8 cellular contexts compared by ENCODE assay signal in the genomic region with DNA sequence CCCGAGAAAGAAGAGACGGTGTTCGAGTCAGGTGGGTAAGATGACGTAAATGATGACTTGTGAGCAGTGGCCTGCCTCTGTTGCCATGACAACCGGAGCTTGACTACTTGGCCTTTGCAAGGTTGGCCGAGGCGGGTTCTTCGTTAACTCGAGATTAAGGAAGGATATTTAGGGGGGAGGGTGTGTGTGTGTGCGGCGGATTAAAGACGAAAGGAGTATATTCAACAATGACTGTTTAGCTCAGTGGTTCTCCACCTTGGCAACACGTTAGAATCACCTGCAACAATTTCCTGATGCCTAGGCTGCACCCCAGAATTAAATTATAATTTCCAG.
DNase-seq lines count a peak whose midpoint lies in the region; ATAC-seq and TF ChIP-seq lines count a peak whose summit lies in the region.

No MANE protein-coding gene starts in this region.

- H3K4me3 Mint-ChIP-seq in effector memory CD8-positive, alpha-beta T cell = peak overlapping the region; percentile 83 to 95

- ATAC-seq in HG02943 (IDR thresholded peaks at IDR 0.05; ENCODE audit: low read depth, unreplicated experiment) (peak; percentile 44), GM19328 (IDR thresholded peaks at IDR 0.05; ENCODE audit: unreplicated experiment) (no peak)
- peak; percentile 82 for ATAC-seq in effector memory CD8-positive, alpha-beta T cell (replicated peaks)

- H3K4me1 Mint-ChIP-seq in effector memory CD8-positive, alpha-beta T cell (ENCODE audit: low read depth in 2 of 2) = peaks cover 14 to 34% of the 10 kb centered on the region in 2 donors

- POLR2A ChIA-PET in GM10248 (lab: Yijun Ruan, JAX) = interaction anchor here (0.6 to 1.0 kb wide), 2 partner anchors 13 to 81 kb away, joined by 4 read pairs; no protein-coding TSS in a partner anchor

- peak; percentile 82 for DNase-seq in GM10248 (ENCODE audit: extremely low spot score)
- DNase-seq in NCI-H510A treated with DMSO at 0.1 percent for 48 hours (lab: John Stamatoyannopoulos, UW) = peak; percentile 51
- peak; percentile 88 for DNase-seq in activated CD8-positive, alpha-beta memory T cell treated with anti-CD3 and anti-CD28 coated beads for 24 hours
- peak; percentile 81 to 86 (median 81) for DNase-seq in effector memory CD8-positive, alpha-beta T cell
- DNase-seq in medulla oblongata (ENCODE audit: extremely low spot score) = peak; percentile 94
- peak; percentile 49 to 59 (median 49) for DNase-seq in stimulated activated CD4-positive, alpha-beta T cell treated with anti-CD3 and anti-CD28 coated beads, TNF-alpha, amount 100 ng/mL, for 4 hours (ENCODE audit: low read depth in 3 of 3)

- CTCF ChIA-PET in GM10248 (lab: Yijun Ruan, JAX) = interaction anchor here (0.7 to 3.7 kb wide), 26 partner anchors 10 to 206 kb away, joined by 3 to 37 read pairs (median 4); partner anchors contain the start of genes CDC6 and THRA

- H3K9me3 Mint-ChIP-seq in effector memory CD8-positive, alpha-beta T cell = no peaks in the 10 kb centered on the region

- H3K27me3 Mint-ChIP-seq in effector memory CD8-positive, alpha-beta T cell = no peaks in the 10 kb centered on the region

- peaks cover 29% of the 10 kb centered on the region for H3K36me3 Mint-ChIP-seq in effector memory CD8-positive, alpha-beta T cell (ENCODE audit: insufficient read depth)

- H3K27ac Mint-ChIP-seq in effector memory CD8-positive, alpha-beta T cell = peak overlapping the region; percentile 99

- TF ChIP-seq CTCF in GM10248 (IDR thresholded peaks at IDR 0.05; ENCODE audit: control extremely low read depth, extremely low read depth, low read depth, missing control alignments) = no peak
